In the genomic region with DNA sequence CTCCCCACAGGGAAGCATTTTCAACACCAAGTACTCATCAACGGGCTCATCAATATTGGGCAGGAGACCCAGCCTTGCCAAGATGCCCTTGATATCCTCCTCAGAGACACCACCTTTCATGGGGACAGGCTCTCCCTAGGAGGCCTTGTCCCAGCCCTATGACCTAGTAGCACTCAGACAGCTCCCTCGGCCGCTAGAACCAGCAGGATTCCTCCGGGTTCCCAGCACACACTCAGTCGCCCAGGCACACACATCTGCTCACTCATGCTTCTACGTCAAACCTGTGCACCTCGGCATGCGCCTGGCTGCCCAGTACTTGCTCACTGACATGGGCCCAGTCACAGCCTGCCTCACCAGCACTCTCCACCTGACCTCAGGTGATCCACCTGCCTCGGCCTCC, we compare ENCODE assay signal across 21 cellular contexts. TPM values are rescaled to one million over a fixed set of nuclear protein-coding genes. Genes with fewer than 3 reads are reported as not detected.
"Had no signal": no experiment of that assay in that cellular context is flagged by ENCODE, and none has a peak within 500 bp of the region (broad histone marks: within the 10 kb centered on the region; RNA-seq: fewer than 3 reads in every experiment).

No MANE protein-coding gene starts in this region.

- H3K27me3 ChIP-seq: body of pancreas had no signal

- H3K9me3 Mint-ChIP-seq: activated CD4-positive, alpha-beta T cell treated with anti-CD3 and anti-CD28 coated beads, Interleukin-2, amount 10 ng/mL, durations not matched to agents 24 days and 14 days; memory B cell; naive thymus-derived CD4-positive, alpha-beta T cell; stimulated activated memory B cell treated with anti-CD40 and anti-IgM and Interleukin-4, amounts not matched to agents 10 μg/mL and 1 μg/mL and 100 μg/mL, for 72 hours had no signal

- H3K36me3 Mint-ChIP-seq: memory B cell; naive thymus-derived CD4-positive, alpha-beta T cell; stimulated activated memory B cell treated with anti-CD40 and anti-IgM and Interleukin-4, amounts not matched to agents 10 μg/mL and 1 μg/mL and 100 μg/mL, for 72 hours had no signal

- H3K4me3 Mint-ChIP-seq: activated CD4-positive, alpha-beta T cell treated with anti-CD3 and anti-CD28 coated beads, Interleukin-2, amount 10 ng/mL, durations not matched to agents 24 days and 14 days; activated CD8-positive, alpha-beta T cell treated with anti-CD3 and anti-CD28 coated beads, Interleukin-2, amount 10 ng/mL, durations not matched to agents 7 days and 5 days; activated naive CD8-positive, alpha-beta T cell; memory B cell; naive thymus-derived CD4-positive, alpha-beta T cell; stimulated activated memory B cell treated with anti-CD40 and anti-IgM and Interleukin-4, amounts not matched to agents 10 μg/mL and 1 μg/mL and 100 μg/mL, for 72 hours had no signal

- ATAC-seq: activated CD8-positive, alpha-beta T cell treated with anti-CD3 and anti-CD28 coated beads, Interleukin-2, amount 10 ng/mL, durations not matched to agents 7 days and 5 days; body of pancreas; foreskin keratinocyte; left ventricle myocardium superior; mucosa of descending colon; naive thymus-derived CD4-positive, alpha-beta T cell; stimulated activated memory B cell treated with anti-CD40 and anti-IgM and Interleukin-4, amounts not matched to agents 10 μg/mL and 1 μg/mL and 100 μg/mL, for 72 hours; upper lobe of right lung had no signal

- H3K27ac ChIP-seq: body of pancreas, foreskin keratinocyte, upper lobe of right lung had no signal

- H3K4me3 ChIP-seq: body of pancreas, mucosa of descending colon, upper lobe of right lung had no signal

- H3K36me3 ChIP-seq: upper lobe of right lung had no signal

- H3K27ac Mint-ChIP-seq: activated CD4-positive, alpha-beta T cell treated with anti-CD3 and anti-CD28 coated beads, Interleukin-2, amount 10 ng/mL, durations not matched to agents 24 days and 14 days; activated CD8-positive, alpha-beta T cell treated with anti-CD3 and anti-CD28 coated beads, Interleukin-2, amount 10 ng/mL, durations not matched to agents 7 days and 5 days; activated naive CD8-positive, alpha-beta T cell; memory B cell; stimulated activated memory B cell treated with anti-CD40 and anti-IgM and Interleukin-4, amounts not matched to agents 10 μg/mL and 1 μg/mL and 100 μg/mL, for 72 hours had no signal

- DNase-seq: activated CD4-positive, alpha-beta T cell treated with anti-CD3 and anti-CD28 coated beads, Interleukin-2, amount 10 ng/mL, durations not matched to agents 24 days and 14 days; activated CD4-positive, CD25-positive, alpha-beta regulatory T cell; activated CD8-positive, alpha-beta memory T cell treated with anti-CD3 and anti-CD28 coated beads, Interleukin-2, amount 50 U/mL, for 4 hours; activated CD8-positive, alpha-beta T cell treated with anti-CD3 and anti-CD28 coated beads, Interleukin-2, amount 10 ng/mL, durations not matched to agents 7 days and 5 days; activated effector memory CD4-positive, alpha-beta T cell treated with anti-CD3 and anti-CD28 coated beads, Interleukin-2, amount 50 U/mL, for 16 hours; activated T-cell treated with anti-CD3 and anti-CD28 coated beads, Interleukin-2, amount 50 U/mL, for 48 hours; amniotic stem cell; body of pancreas; central memory CD4-positive, alpha-beta T cell; cortex of kidney; effector memory CD4-positive, alpha-beta T cell; foreskin keratinocyte; kidney glomerular epithelial cell; left ventricle myocardium superior; mucosa of descending colon; naive thymus-derived CD4-positive, alpha-beta T cell; stimulated activated CD4-positive, alpha-beta T cell treated with anti-CD3 and anti-CD28 coated beads, Interleukin-2, amount 100 ng/mL, for 48 hours; upper lobe of right lung had no signal

- H3K9me3 ChIP-seq: body of pancreas, mucosa of descending colon, upper lobe of right lung had no signal

RNA-seq across cellular contexts. Expression of gene SRCIN1, which starts 17.0 kb away (rescaled TPM):
- polyA plus RNA-seq: naive thymus-derived CD4-positive, alpha-beta T cell had no signal
